17 cellular contexts compared by ENCODE assay signal in the genomic region with DNA sequence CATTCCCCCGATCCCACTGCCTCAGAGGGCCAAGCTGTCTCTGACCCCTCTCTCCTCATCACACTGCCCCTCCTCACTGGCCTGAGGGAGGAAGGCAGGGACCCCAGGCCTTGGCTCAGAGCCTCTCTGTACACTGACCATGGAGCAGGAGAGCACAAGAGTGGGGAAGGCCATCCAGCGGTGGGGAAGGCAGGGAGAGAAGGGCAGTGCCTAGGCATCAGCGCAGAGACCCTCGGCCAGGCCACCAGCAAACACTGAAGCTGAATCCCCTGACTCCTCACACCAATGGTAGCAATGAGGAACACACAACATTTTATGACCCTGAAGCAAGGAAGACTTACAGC. TPM values are rescaled to one million over a fixed set of nuclear protein-coding genes. Genes with fewer than 3 reads are reported as not detected.
DNase-seq lines count a peak whose midpoint lies in the region; ATAC-seq and TF ChIP-seq lines count a peak whose summit lies in the region.
"Had no signal": no experiment of that assay in that cellular context is flagged by ENCODE, and none has a peak within 500 bp of the region (broad histone marks: within the 10 kb centered on the region; RNA-seq: fewer than 3 reads in every experiment).

No MANE protein-coding gene starts in this region.

- peak; percentile 19 for DNase-seq in H7
- peak; percentile 45 for DNase-seq in coronary artery (ENCODE audit: low spot score)
- peak; percentile 39 for DNase-seq in islet precursor cell
- DNase-seq in spleen, result peak; percentile 49
- no peak for DNase-seq in NCI-H510A treated with DMSO at 0.1 percent for 48 hours (lab: John Stamatoyannopoulos, UW)
- DNase-seq: 8988T; ACHN; BE2C; C1 segment of cervical spinal cord; CD4-positive, CD25-positive, alpha-beta regulatory T cell; CD8-positive, alpha-beta memory T cell; COR-L47; GDM1; HCEC 1CT had no signal

- intact Hi-C loops in spleen (cut with DNase I; ENCODE audit: low total_unique reads), result no loop called here

- no peak for TF ChIP-seq POLR2A in spleen (IDR thresholded peaks at IDR 0.05)

- ATAC-seq in GM21825 (IDR thresholded peaks at IDR 0.05; ENCODE audit: unreplicated experiment) (no peak), HG03280 (IDR thresholded peaks at IDR 0.05; ENCODE audit: unreplicated experiment) (no peak)

- 81 to 95% (median 87%) methylated on average over 4 of the region's 4 CpGs for WGBS in spleen, 5 donors

- H3K4me3 ChIP-seq in H7 (ENCODE audit: insufficient read depth, low read depth, low read length), result no peak overlapping the region
- no peak overlapping the region for H3K4me3 ChIP-seq in coronary artery
- no peak overlapping the region for H3K4me3 ChIP-seq in spleen

- H3K4me1 ChIP-seq in spleen, result no peaks in the 10 kb centered on the region
- H3K4me1 ChIP-seq: BE2C had no signal

- H3K36me3 ChIP-seq in H7 (replicated peaks; ENCODE audit: control insufficient read depth, insufficient read depth, low read length) (peaks cover 18% of the 10 kb centered on the region), spleen (no peaks in the 10 kb centered on the region)

- H3K9me3 ChIP-seq in spleen, result no peaks in the 10 kb centered on the region
- H3K9me3 ChIP-seq: BE2C had no signal

- no peak for TF ChIP-seq CTCF in coronary artery (IDR thresholded peaks at IDR 0.05)
- TF ChIP-seq CTCF in spleen (IDR thresholded peaks at IDR 0.05 in 8 of 11, conservative IDR thresholded peaks at IDR 0.05 in 3 of 11), result no peak

- H3K27ac ChIP-seq in coronary artery, result no peak overlapping the region
- H3K27ac ChIP-seq in spleen, result no peak overlapping the region
- H3K27ac ChIP-seq: HL-60 had no signal

- no peaks in the 10 kb centered on the region for H3K27me3 ChIP-seq in H7 (ENCODE audit: control insufficient read depth, insufficient read depth, low read length)
- H3K27me3 ChIP-seq in spleen (replicated peaks in 1 of 7), result peaks cover 0 to 43% (median 0%) of the 10 kb centered on the region in 7 donors
- H3K27me3 ChIP-seq: BE2C had no signal

RNA-seq across cellular contexts. Expression of a gene that starts 14.8 kb away (rescaled TPM):
- 26.3 and 31.9 TPM in 2 replicates for total RNA-seq in H7 (2014; rRNA removed; shearing (Covaris generic))
- total RNA-seq in spleen, result 1 to 10 TPM in 1 of 7 donors, under 1 TPM in 4, not detected in 2; 0.09 to 1.6 (median 0.19) TPM
- under 1 TPM; 0.11 to 0.45 (median 0.20) TPM for polyA plus RNA-seq in spleen
- total RNA-seq: CD4-positive, CD25-positive, alpha-beta regulatory T cell had no signal
- polyA plus RNA-seq: CD4-positive, CD25-positive, alpha-beta regulatory T cell; CD8-positive, alpha-beta memory T cell had no signal

Comparison
In these comparisons a context has a peak if more than half of its experiments do, and no peak if none do; other contexts are left out.
1. RNA of a gene that starts 14.8 kb away (total RNA-seq): 26.3 to 31.9 TPM in H7; 0.09 to 1.6 TPM in spleen; every median in the first group is over 10 times any median in the second.